ENCODE assay signal across 16 cellular contexts in the genomic region with DNA sequence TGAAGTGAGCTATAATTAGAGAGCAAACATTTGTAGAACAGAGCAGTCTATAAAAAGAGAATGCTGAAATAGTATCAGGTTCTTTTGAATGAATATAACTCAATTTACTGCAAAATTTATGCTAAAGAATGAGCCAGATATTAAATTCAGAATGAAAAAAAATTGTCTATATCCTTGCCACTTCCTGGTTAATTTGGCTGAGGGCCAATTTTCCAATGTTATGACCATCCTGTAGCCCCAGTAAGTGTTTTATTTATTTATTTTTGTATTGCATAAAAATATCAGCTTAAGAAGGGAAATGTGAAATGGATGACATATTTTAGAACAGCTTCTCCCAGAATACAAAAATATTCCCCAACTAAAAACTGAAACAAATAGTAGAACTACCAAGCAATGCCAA.
A peak's percentile ranks its signal among the peaks of the same experiment; 100 is the strongest.
DNase-seq lines count a peak whose midpoint lies in the region; ATAC-seq and TF ChIP-seq lines count a peak whose summit lies in the region.
"Had no signal": no experiment of that assay in that cellular context is flagged by ENCODE, and none has a peak within 500 bp of the region (broad histone marks: within the 10 kb centered on the region; RNA-seq: fewer than 3 reads in every experiment).

No MANE protein-coding gene starts in this region.

- H3K4me3 ChIP-seq in GM23248, result no peak overlapping the region
- no peak overlapping the region for H3K4me3 ChIP-seq in upper lobe of left lung
- H3K4me3 ChIP-seq: MG63, Peyer's patch had no signal

- H3K4me2 ChIP-seq in GM23248 (ENCODE audit: unreplicated experiment), result no peak overlapping the region

- H3K9ac ChIP-seq in GM23248, result no peak overlapping the region

- no peaks in the 10 kb centered on the region for H3K4me1 ChIP-seq in GM23248 (ENCODE audit: insufficient read depth)
- H3K4me1 ChIP-seq in upper lobe of left lung, result no peaks in the 10 kb centered on the region
- H3K4me1 ChIP-seq: Peyer's patch had no signal

- ATAC-seq in upper lobe of left lung (ENCODE audit: low FRiP score in 2 of 2), result no peak
- no peak for ATAC-seq in GM21390 (IDR thresholded peaks at IDR 0.05; ENCODE audit: unreplicated experiment)
- ATAC-seq in GM18861 (IDR thresholded peaks at IDR 0.05; ENCODE audit: unreplicated experiment), result no peak
- ATAC-seq: HepG2, Right ventricle myocardium inferior had no signal

- no peaks in the 10 kb centered on the region for H3F3A ChIP-seq in GM23248 (ENCODE audit: insufficient read depth)

- H3K9me3 ChIP-seq in GM23248 (ENCODE audit: low read depth) (no peaks in the 10 kb centered on the region), upper lobe of left lung (no peaks in the 10 kb centered on the region)
- H3K9me3 ChIP-seq: MG63, Peyer's patch had no signal

- H3K9me2 ChIP-seq in GM23248 (ENCODE audit: insufficient read depth), result no peaks in the 10 kb centered on the region

- no peak for TF ChIP-seq EP300 in upper lobe of left lung (IDR thresholded peaks at IDR 0.05)

- H3K27me3 ChIP-seq in GM23248 (replicated peaks; ENCODE audit: insufficient read depth), result no peaks in the 10 kb centered on the region
- H3K27me3 ChIP-seq in upper lobe of left lung, result no peaks in the 10 kb centered on the region
- H3K27me3 ChIP-seq: MG63, Peyer's patch had no signal

- no peaks in the 10 kb centered on the region for H3K36me3 ChIP-seq in GM23248 (ENCODE audit: low read depth)
- no peaks in the 10 kb centered on the region for H3K36me3 ChIP-seq in upper lobe of left lung
- H3K36me3 ChIP-seq: MG63, Peyer's patch had no signal

- peak; percentile 20 for DNase-seq in DMS153 treated with DMSO at 0.1 percent for 48 hours (lab: John Stamatoyannopoulos, UW; ENCODE audit: unreplicated experiment)
- peak; percentile 0 for DNase-seq in GM23248
- DNase-seq in NCI-H446 treated with DMSO at 0.1 percent for 48 hours (lab: John Stamatoyannopoulos, UW), result peak; percentile 7
- DNase-seq in foreskin melanocyte, result peak; percentile 3
- no peak for DNase-seq in upper lobe of left lung
- DNase-seq: CD4-positive, CD25-positive, alpha-beta regulatory T cell; GF-D8; MG63; NCI-H1092; NCI-H1694; NCI-H774; Peyer's patch had no signal

- H2AFZ ChIP-seq in GM23248, result no peak overlapping the region

- no peaks in the 10 kb centered on the region for H3K79me2 ChIP-seq in GM23248 (ENCODE audit: insufficient read depth)

- TF ChIP-seq CTCF in upper lobe of left lung (IDR thresholded peaks at IDR 0.05), result no peak

- no peaks in the 10 kb centered on the region for H4K20me1 ChIP-seq in GM23248 (ENCODE audit: insufficient read depth)

- no peak overlapping the region for H3K27ac ChIP-seq in GM23248
- H3K27ac ChIP-seq in upper lobe of left lung, result no peak overlapping the region
- H3K27ac ChIP-seq: Peyer's patch had no signal

- no peak for TF ChIP-seq POLR2A in upper lobe of left lung (IDR thresholded peaks at IDR 0.05)

- in situ Hi-C loops in GM23248 (cut with MboI), result no loop called here

Comparison
In these comparisons a context has a peak if more than half of its experiments do, and no peak if none do; other contexts are left out.
1. DNase-seq: peak in DMS153 treated with DMSO at 0.1 percent for 48 hours (single experiment), GM23248 (single experiment), NCI-H446 treated with DMSO at 0.1 percent for 48 hours (single experiment) and foreskin melanocyte (single experiment); none in upper lobe of left lung (0 of 2).